1 cellular context compared by ENCODE assay signal in the genomic region with DNA sequence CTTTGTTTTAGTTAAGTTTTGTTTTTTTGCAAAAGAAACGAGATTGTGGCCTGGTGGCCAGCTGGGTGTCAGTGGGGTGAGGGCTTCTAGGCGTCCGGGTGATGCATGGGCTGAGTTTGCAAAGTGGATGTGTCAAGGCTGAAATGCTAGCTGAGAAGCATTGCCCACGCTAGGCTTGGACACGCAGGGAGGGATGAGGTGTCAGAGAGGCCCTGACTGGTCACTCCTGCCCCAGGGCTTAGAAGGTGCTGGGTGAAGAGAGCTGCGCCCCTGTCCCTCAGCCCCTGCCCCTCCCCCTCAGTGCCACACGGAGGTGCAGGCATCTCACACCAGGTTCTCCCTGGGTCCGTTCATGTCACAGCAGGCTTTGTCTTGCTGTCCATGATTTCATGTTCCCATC.
TF ChIP-seq lines count a peak whose summit lies in the region.

No MANE protein-coding gene starts in this region.

TF ChIP-seq in H1, 55 proteins besides CTCF, POLR2A, EP300 and RAD21:
- TF ChIP-seq JUND (IDR thresholded peaks at IDR 0.05; ENCODE audit: low read length), result no peak
- TF ChIP-seq, protein P1, sequence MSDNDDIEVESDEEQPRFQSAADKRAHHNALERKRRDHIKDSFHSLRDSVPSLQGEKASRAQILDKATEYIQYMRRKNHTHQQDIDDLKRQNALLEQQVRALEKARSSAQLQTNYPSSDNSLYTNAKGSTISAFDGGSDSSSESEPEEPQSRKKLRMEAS (IDR thresholded peaks at IDR 0.05), result no peak
- TF ChIP-seq FOSL1 (IDR thresholded peaks at IDR 0.05; ENCODE audit: insufficient read depth, low read depth, low read length), result no peak
- TF ChIP-seq KDM1A (IDR thresholded peaks at IDR 0.05; ENCODE audit: borderline replicate concordance, low read length), result no peak
- TF ChIP-seq BCL11A (IDR thresholded peaks at IDR 0.05; ENCODE audit: low read depth in 2 of 2, low read length in 2 of 2), result no peak
- no peak for TF ChIP-seq SP2 (IDR thresholded peaks at IDR 0.05; ENCODE audit: low read length)
- TF ChIP-seq CBX8 (IDR thresholded peaks at IDR 0.05; ENCODE audit: borderline replicate concordance, low read depth, low read length), result no peak
- TF ChIP-seq, protein P2, sequence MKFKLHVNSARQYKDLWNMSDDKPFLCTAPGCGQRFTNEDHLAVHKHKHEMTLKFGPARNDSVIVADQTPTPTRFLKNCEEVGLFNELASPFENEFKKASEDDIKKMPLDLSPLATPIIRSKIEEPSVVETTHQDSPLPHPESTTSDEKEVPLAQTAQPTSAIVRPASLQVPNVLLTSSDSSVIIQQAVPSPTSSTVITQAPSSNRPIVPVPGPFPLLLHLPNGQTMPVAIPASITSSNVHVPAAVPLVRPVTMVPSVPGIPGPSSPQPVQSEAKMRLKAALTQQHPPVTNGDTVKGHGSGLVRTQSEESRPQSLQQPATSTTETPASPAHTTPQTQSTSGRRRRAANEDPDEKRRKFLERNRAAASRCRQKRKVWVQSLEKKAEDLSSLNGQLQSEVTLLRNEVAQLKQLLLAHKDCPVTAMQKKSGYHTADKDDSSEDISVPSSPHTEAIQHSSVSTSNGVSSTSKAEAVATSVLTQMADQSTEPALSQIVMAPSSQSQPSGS (IDR thresholded peaks at IDR 0.05; ENCODE audit: low read length), result no peak
- no peak for TF ChIP-seq SP1 (IDR thresholded peaks at IDR 0.05; ENCODE audit: low read depth, low read length)
- no peak for TF ChIP-seq BACH1 (IDR thresholded peaks at IDR 0.05; ENCODE audit: low read length)
- TF ChIP-seq CEBPB (IDR thresholded peaks at IDR 0.05; ENCODE audit: low read depth, low read length), result no peak
- no peak for TF ChIP-seq SIN3A (conservative IDR thresholded peaks at IDR 0.05 in 1 of 2, IDR thresholded peaks at IDR 0.05 in 1 of 2; ENCODE audit: low read depth in 1 of 2, low read length in 2 of 2)
TF ChIP-seq in H1: peak in this region for 0.
